Comparison of ENCODE assay signal across 14 cellular contexts in genomic region chr5:159825551-159826051, GRCh38.
DNase-seq lines count a peak whose midpoint lies in the region; TF ChIP-seq lines count a peak whose summit lies in the region.
"Had no signal": no experiment of that assay in that cellular context is flagged by ENCODE, and none has a peak within 500 bp of the region (broad histone marks: within the 10 kb centered on the region; RNA-seq: fewer than 3 reads in every experiment).

No MANE protein-coding gene starts in this region.

- H3K4me1 Mint-ChIP-seq in activated CD4-positive, alpha-beta T cell treated with anti-CD3 and anti-CD28 coated beads, Interleukin-2, amount 10 ng/mL, durations not matched to agents 24 days and 14 days = peaks cover 5% of the 10 kb centered on the region

- no peak overlapping the region for H3K4me3 Mint-ChIP-seq in activated CD4-positive, alpha-beta T cell treated with anti-CD3 and anti-CD28 coated beads, Interleukin-2, amount 10 ng/mL, durations not matched to agents 24 days and 14 days
- H3K4me3 Mint-ChIP-seq: activated CD8-positive, alpha-beta T cell treated with anti-CD3 and anti-CD28 coated beads for 36 hours had no signal

- TF ChIP-seq CTCF in fibroblast of pulmonary artery (IDR thresholded peaks at IDR 0.05; ENCODE audit: low read length, missing control alignments) = no peak
- no peak for TF ChIP-seq CTCF in tibial artery (IDR thresholded peaks at IDR 0.05)

- peaks cover 4% of the 10 kb centered on the region for H3K27me3 Mint-ChIP-seq in activated CD4-positive, alpha-beta T cell treated with anti-CD3 and anti-CD28 coated beads, Interleukin-2, amount 10 ng/mL, durations not matched to agents 24 days and 14 days

- DNase-seq in DMS79 treated with DMSO at 0.1 percent for 48 hours (lab: John Stamatoyannopoulos, UW) = peak; percentile 13
- DNase-seq in DMS79 (lab: John Stamatoyannopoulos, UW) = no peak
- peak; percentile 65 for DNase-seq in NCI-H69 (lab: John Stamatoyannopoulos, UW)
- peak; percentile 24 for DNase-seq in fibroblast of pulmonary artery (ENCODE audit: low read depth)
- DNase-seq in tibial artery = no peak
- no peak for DNase-seq in anterior cingulate cortex (lab: John Stamatoyannopoulos, UW)
- no peak for DNase-seq in activated effector memory CD4-positive, alpha-beta T cell treated with Interleukin-2 at 50 U/mL for 16 hours
- no peak for DNase-seq in activated CD4-positive, alpha-beta T cell treated with anti-CD3 and anti-CD28 coated beads, Interleukin-2, amount 10 ng/mL, durations not matched to agents 24 days and 14 days
- DNase-seq: activated CD8-positive, alpha-beta T cell treated with anti-CD3 and anti-CD28 coated beads for 36 hours; activated naive CD4-positive, alpha-beta T cell treated with Interleukin-2 at 50 U/mL for 16 hours; DMS153; NCI-H1694 treated with DMSO at 0.1 percent for 48 hours; stimulated activated CD4-positive, alpha-beta T cell treated with anti-CD3 and anti-CD28 coated beads, Interleukin-4, amount 100 ng/mL, for 24 hours had no signal

- H3K27me3 ChIP-seq in tibial artery = no peaks in the 10 kb centered on the region

- H3K27ac ChIP-seq in tibial artery = peak overlapping the region; percentile 15 to 27

- no peaks in the 10 kb centered on the region for H3K9me3 ChIP-seq in tibial artery

- no peaks in the 10 kb centered on the region for H3K36me3 Mint-ChIP-seq in activated CD4-positive, alpha-beta T cell treated with anti-CD3 and anti-CD28 coated beads, Interleukin-2, amount 10 ng/mL, durations not matched to agents 24 days and 14 days (ENCODE audit: low read depth)

- no peak overlapping the region for H3K27ac Mint-ChIP-seq in activated CD4-positive, alpha-beta T cell treated with anti-CD3 and anti-CD28 coated beads, Interleukin-2, amount 10 ng/mL, durations not matched to agents 24 days and 14 days
- H3K27ac Mint-ChIP-seq: activated CD8-positive, alpha-beta T cell treated with anti-CD3 and anti-CD28 coated beads for 36 hours had no signal

- intact Hi-C loops in tibial artery (cut with DNase I; ENCODE audit: low total_unique reads) = no loop called here
- intact Hi-C loops in activated CD4-positive, alpha-beta T cell treated with anti-CD3 and anti-CD28 coated beads, Interleukin-2, amount 10 ng/mL, durations not matched to agents 24 days and 14 days (cut with micrococcal nuclease) = no loop called here

- H3K4me3 ChIP-seq in fibroblast of pulmonary artery (replicated peaks; ENCODE audit: low read depth, low read length) (no peak overlapping the region), tibial artery (no peak overlapping the region)
- H3K4me3 ChIP-seq: coronary artery had no signal

- H3K4me1 ChIP-seq in tibial artery = peaks cover 0 to 21% (median 11%) of the 10 kb centered on the region in 4 donors

- no peaks in the 10 kb centered on the region for H3K9me3 Mint-ChIP-seq in activated CD4-positive, alpha-beta T cell treated with anti-CD3 and anti-CD28 coated beads, Interleukin-2, amount 10 ng/mL, durations not matched to agents 24 days and 14 days
- H3K9me3 Mint-ChIP-seq: activated CD8-positive, alpha-beta T cell treated with anti-CD3 and anti-CD28 coated beads for 36 hours had no signal

- H3K36me3 ChIP-seq in tibial artery = no peaks in the 10 kb centered on the region

Comparison
In these comparisons a context has a peak if more than half of its experiments do, and no peak if none do; other contexts are left out.
1. DNase-seq: peak in DMS79 treated with DMSO at 0.1 percent for 48 hours (single experiment), NCI-H69 (single experiment) and fibroblast of pulmonary artery (single experiment); none in DMS79 (single experiment), tibial artery (0 of 2), anterior cingulate cortex (0 of 58), activated effector memory CD4-positive, alpha-beta T cell treated with Interleukin-2 at 50 U/mL for 16 hours (single experiment) and activated CD4-positive, alpha-beta T cell treated with anti-CD3 and anti-CD28 coated beads, Interleukin-2, amount 10 ng/mL, durations not matched to agents 24 days and 14 days (single experiment).